In the genomic region with DNA sequence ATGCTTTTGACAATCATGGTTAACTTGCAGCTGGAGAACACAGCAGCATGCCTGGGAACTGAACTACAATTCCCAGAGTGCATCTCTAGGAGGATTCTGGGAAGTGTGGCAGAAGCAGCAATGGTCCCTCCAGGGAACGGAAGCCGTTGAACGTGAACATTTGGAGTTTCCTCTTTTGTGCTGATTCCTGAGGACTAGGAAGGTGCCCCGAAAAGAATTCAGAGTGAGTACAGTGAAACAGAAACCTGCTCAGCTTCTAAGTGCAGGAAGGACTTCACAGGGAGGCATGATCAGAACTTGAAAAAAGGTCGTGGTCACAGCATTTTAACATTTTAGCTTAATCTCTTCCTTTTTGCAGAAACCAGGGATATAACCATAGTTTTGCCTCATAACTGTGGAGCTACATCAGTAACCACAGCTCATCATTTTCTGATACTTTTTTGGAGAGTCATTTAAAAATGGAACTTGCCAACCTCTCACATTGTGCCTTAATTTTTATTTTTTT, we compare ENCODE assay signal across 8 cellular contexts. TPM values are rescaled to one million over a fixed set of nuclear protein-coding genes. Genes with fewer than 3 reads are reported as not detected.
DNase-seq lines count a peak whose midpoint lies in the region; ATAC-seq and TF ChIP-seq lines count a peak whose summit lies in the region.

Gene NUDT13 (plus strand): TSS at position 111 of the 505 bp plus-strand sequence. CDS start 3,911 bp downstream, outside the sequence.

- H3K27me3 ChIP-seq in thoracic aorta (replicated peaks; ENCODE audit: insufficient read depth), result no peaks in the 10 kb centered on the region

- H3K27me3 Mint-ChIP-seq in activated naive CD4-positive, alpha-beta T cell treated with anti-CD3 and anti-CD28 coated beads, Interleukin-2, amount 10 ng/mL, durations not matched to agents 7 days and 5 days, result no peaks in the 10 kb centered on the region
- no peaks in the 10 kb centered on the region for H3K27me3 Mint-ChIP-seq in naive thymus-derived CD8-positive, alpha-beta T cell

- peaks cover 0 to 10% of the 10 kb centered on the region in 2 donors for H3K4me1 ChIP-seq in thoracic aorta (ENCODE audit: control insufficient read depth in 1 of 2, low read depth in 2 of 2)

- H3K4me3 Mint-ChIP-seq in activated naive CD4-positive, alpha-beta T cell treated with anti-CD3 and anti-CD28 coated beads, Interleukin-2, amount 10 ng/mL, durations not matched to agents 7 days and 5 days, result peak within 1 kb of the TSS; percentile 79
- peak within 1 kb of the TSS; percentile 82 to 96 (median 92) for H3K4me3 Mint-ChIP-seq in naive thymus-derived CD8-positive, alpha-beta T cell

- no peaks in the 10 kb centered on the region for H3K36me3 ChIP-seq in thoracic aorta

- H3K9me3 Mint-ChIP-seq in activated naive CD4-positive, alpha-beta T cell treated with anti-CD3 and anti-CD28 coated beads, Interleukin-2, amount 10 ng/mL, durations not matched to agents 7 days and 5 days, result peaks cover 8% of the 10 kb centered on the region
- H3K9me3 Mint-ChIP-seq in naive thymus-derived CD8-positive, alpha-beta T cell, result peaks cover 0 to 3% (median 0%) of the 10 kb centered on the region in 9 donors

- DNase-seq in GF-D8 (lab: John Stamatoyannopoulos, UW) (peak; percentile 70), RWPE1 (ENCODE audit: low spot score) (peak; percentile 63), foreskin fibroblast (peak; percentile 35 to 82), thoracic aorta (ENCODE audit: low spot score) (peak; percentile 21), NK-92 (lab: John Stamatoyannopoulos, UW; ENCODE audit: unreplicated experiment) (no peak)
- DNase-seq in activated naive CD4-positive, alpha-beta T cell treated with anti-CD3 and anti-CD28 coated beads, Interleukin-2, amount 10 ng/mL, durations not matched to agents 7 days and 5 days, result peak; percentile 72
- peak in 9 of 10 donors; percentile 26 to 65 (median 44) for DNase-seq in naive thymus-derived CD8-positive, alpha-beta T cell

- H3K9me3 ChIP-seq in thoracic aorta, result no peaks in the 10 kb centered on the region

- H3K27ac ChIP-seq in RWPE1 (peak within 1 kb of the TSS; percentile 87), thoracic aorta (peak within 1 kb of the TSS; percentile 72 to 87)

- ATAC-seq in HG03045 (IDR thresholded peaks at IDR 0.05; ENCODE audit: unreplicated experiment), result peak; percentile 65
- peak; percentile 92 to 95 for ATAC-seq in naive thymus-derived CD8-positive, alpha-beta T cell
- ATAC-seq in thoracic aorta (ENCODE audit: insufficient number of reproducible peaks, low FRiP score, low read depth), result peak; percentile 89

- H3K36me3 Mint-ChIP-seq in activated naive CD4-positive, alpha-beta T cell treated with anti-CD3 and anti-CD28 coated beads, Interleukin-2, amount 10 ng/mL, durations not matched to agents 7 days and 5 days, result peaks cover 29% of the 10 kb centered on the region
- peaks cover 0 to 11% (median 10%) of the 10 kb centered on the region in 3 donors for H3K36me3 Mint-ChIP-seq in naive thymus-derived CD8-positive, alpha-beta T cell

- H3K27ac Mint-ChIP-seq in activated naive CD4-positive, alpha-beta T cell treated with anti-CD3 and anti-CD28 coated beads, Interleukin-2, amount 10 ng/mL, durations not matched to agents 7 days and 5 days, result peak within 1 kb of the TSS; percentile 90
- H3K27ac Mint-ChIP-seq in naive thymus-derived CD8-positive, alpha-beta T cell, result peak within 1 kb of the TSS; percentile 65 to 95 (median 90)

- POLR2A ChIA-PET in RWPE1 (lab: Yijun Ruan, JAX; ENCODE audit: low non-redundant PET), result interaction anchor here (0.5 to 1.0 kb wide), 2 partner anchors 13 to 45 kb away, joined by 3 to 8 read pairs; partner anchors contain the start of gene P4HA1
- POLR2A ChIA-PET in naive thymus-derived CD8-positive, alpha-beta T cell (lab: Charles Lee), result interaction anchor here (0.8 to 3.4 kb wide), 4 partner anchors 12 to 57 kb away, joined by 3 to 25 read pairs (median 6); partner anchors contain the start of genes ECD and P4HA1

- CTCF ChIA-PET in RWPE1 (lab: Yijun Ruan, JAX), result interaction anchor here (0.7 kb wide), 2 partner anchors 12 to 47 kb away, joined by 3 read pairs; no protein-coding TSS in a partner anchor
- CTCF ChIA-PET in activated naive CD4-positive, alpha-beta T cell treated with anti-CD3 and anti-CD28 coated beads, Interleukin-2, amount 10 ng/mL, durations not matched to agents 7 days and 5 days (lab: Charles Lee), result interaction anchor here (1.4 to 2.5 kb wide), 4 partner anchors 11 to 48 kb away, joined by 3 to 8 read pairs (median 6); partner anchors contain the start of gene P4HA1

- H3K4me3 ChIP-seq in foreskin fibroblast (ENCODE audit: low read depth in 1 of 2, low read length in 2 of 2) (peak within 1 kb of the TSS; percentile 61 to 65), thoracic aorta (peak within 1 kb of the TSS; percentile 79)

- H3K4me1 Mint-ChIP-seq in activated naive CD4-positive, alpha-beta T cell treated with anti-CD3 and anti-CD28 coated beads, Interleukin-2, amount 10 ng/mL, durations not matched to agents 7 days and 5 days, result peaks cover 18% of the 10 kb centered on the region
- H3K4me1 Mint-ChIP-seq in naive thymus-derived CD8-positive, alpha-beta T cell, result peaks cover 1 to 19% (median 12%) of the 10 kb centered on the region in 4 donors

- no peak for TF ChIP-seq CTCF in RWPE1 (conservative IDR thresholded peaks at IDR 0.05; ENCODE audit: low read depth)
- no peak for TF ChIP-seq CTCF in foreskin fibroblast (IDR thresholded peaks at IDR 0.05; ENCODE audit: low read depth, low read length)
- no peak for TF ChIP-seq CTCF in thoracic aorta (IDR thresholded peaks at IDR 0.05)

RNA-seq across cellular contexts. Expression of gene NUDT13, which starts in this region (rescaled TPM):
- 1 to 10 TPM; 2.2 to 3.4 TPM for total RNA-seq in naive thymus-derived CD8-positive, alpha-beta T cell
- polyA plus RNA-seq in naive thymus-derived CD8-positive, alpha-beta T cell, result 1 to 10 TPM; 1.0 to 1.7 (median 1.3) TPM
- total RNA-seq in thoracic aorta, result under 1 TPM; 0.56 to 0.68 TPM

Comparison
In these comparisons a context has a peak if more than half of its experiments do, and no peak if none do; other contexts are left out.
1. Peak in DNase-seq, ATAC-seq, H3K4me3 ChIP-seq and H3K27ac ChIP-seq in thoracic aorta; RNA of the gene not detected or under 1 TPM.